16 cellular contexts compared by ENCODE assay signal in genomic region chr15:74709011-74709410, GRCh38. TPM values are rescaled to one million over a fixed set of nuclear protein-coding genes. Genes with fewer than 3 reads are reported as not detected.
"Had no signal": no experiment of that assay in that cellular context is flagged by ENCODE, and none has a peak within 500 bp of the region (broad histone marks: within the 10 kb centered on the region; RNA-seq: fewer than 3 reads in every experiment).

No MANE protein-coding gene starts in this region.

- H3K9me3 Mint-ChIP-seq: activated CD4-positive, alpha-beta memory T cell treated with anti-CD3 and anti-CD28 coated beads, Interleukin-2, amount 10 ng/mL, durations not matched to agents 7 days and 5 days; effector memory CD8-positive, alpha-beta T cell; neural crest cell; stimulated activated naive CD8-positive, alpha-beta T cell treated with anti-CD3 and anti-CD28 coated beads, Interleukin-15, amount 100 ng/mL, for 72 hours had no signal

- H3K9me3 ChIP-seq: gastrocnemius medialis, heart right ventricle, left lung, pancreas, thoracic aorta had no signal

- H3K27ac Mint-ChIP-seq: activated CD4-positive, alpha-beta memory T cell treated with anti-CD3 and anti-CD28 coated beads, Interleukin-2, amount 10 ng/mL, durations not matched to agents 7 days and 5 days; effector memory CD8-positive, alpha-beta T cell had no signal

- H3K4me1 Mint-ChIP-seq: neural crest cell had no signal

- H3K27ac ChIP-seq: gastrocnemius medialis, heart right ventricle, pancreas, thoracic aorta had no signal

- H3K36me3 ChIP-seq: gastrocnemius medialis, heart right ventricle, left lung, pancreas, thoracic aorta had no signal

- H3K27me3 ChIP-seq: gastrocnemius medialis, pancreas had no signal

- H3K4me3 Mint-ChIP-seq: activated CD4-positive, alpha-beta memory T cell treated with anti-CD3 and anti-CD28 coated beads, Interleukin-2, amount 10 ng/mL, durations not matched to agents 7 days and 5 days; effector memory CD8-positive, alpha-beta T cell; neural crest cell; stimulated activated naive CD8-positive, alpha-beta T cell treated with anti-CD3 and anti-CD28 coated beads, Interleukin-15, amount 100 ng/mL, for 72 hours had no signal

- H3K4me1 ChIP-seq: gastrocnemius medialis, pancreas had no signal

- H3K4me3 ChIP-seq: gastrocnemius medialis, heart right ventricle, left lung, pancreas, thoracic aorta had no signal

- DNase-seq: activated CD4-positive, alpha-beta memory T cell treated with anti-CD3 and anti-CD28 coated beads, Interleukin-2, amount 10 ng/mL, durations not matched to agents 7 days and 5 days; activated CD8-positive, alpha-beta memory T cell treated with anti-CD3 and anti-CD28 coated beads, Interleukin-2, amount 50 U/mL, for 4 hours; activated naive CD4-positive, alpha-beta T cell; central memory CD4-positive, alpha-beta T cell; effector memory CD8-positive, alpha-beta T cell; erythroblast; gastrocnemius medialis; heart right ventricle; left lung; pancreas; stimulated activated CD4-positive, alpha-beta T cell treated with anti-CD3 and anti-CD28 coated beads, Interleukin-4, amount 100 ng/mL, for 24 hours; stimulated activated naive CD8-positive, alpha-beta T cell treated with anti-CD3 and anti-CD28 coated beads, Interleukin-15, amount 100 ng/mL, for 72 hours had no signal

- ATAC-seq: effector memory CD8-positive, alpha-beta T cell; gastrocnemius medialis; heart right ventricle; left lung; pancreas; stimulated activated naive CD8-positive, alpha-beta T cell treated with anti-CD3 and anti-CD28 coated beads, Interleukin-15, amount 100 ng/mL, for 72 hours had no signal

RNA-seq across cellular contexts. Expression of gene CYP1A1, which starts 16.3 kb away (rescaled TPM):
- total RNA-seq: left lung had no signal

RNA-seq across cellular contexts. Expression of gene CYP1A2, which starts 39.6 kb away (rescaled TPM):
- total RNA-seq: activated CD4-positive, alpha-beta memory T cell treated with anti-CD3 and anti-CD28 coated beads, Interleukin-2, amount 10 ng/mL, durations not matched to agents 7 days and 5 days; gastrocnemius medialis; mesenteric fat pad; neural crest cell; thoracic aorta; urinary bladder had no signal
